9 cellular contexts compared by ENCODE assay signal in the genomic region with DNA sequence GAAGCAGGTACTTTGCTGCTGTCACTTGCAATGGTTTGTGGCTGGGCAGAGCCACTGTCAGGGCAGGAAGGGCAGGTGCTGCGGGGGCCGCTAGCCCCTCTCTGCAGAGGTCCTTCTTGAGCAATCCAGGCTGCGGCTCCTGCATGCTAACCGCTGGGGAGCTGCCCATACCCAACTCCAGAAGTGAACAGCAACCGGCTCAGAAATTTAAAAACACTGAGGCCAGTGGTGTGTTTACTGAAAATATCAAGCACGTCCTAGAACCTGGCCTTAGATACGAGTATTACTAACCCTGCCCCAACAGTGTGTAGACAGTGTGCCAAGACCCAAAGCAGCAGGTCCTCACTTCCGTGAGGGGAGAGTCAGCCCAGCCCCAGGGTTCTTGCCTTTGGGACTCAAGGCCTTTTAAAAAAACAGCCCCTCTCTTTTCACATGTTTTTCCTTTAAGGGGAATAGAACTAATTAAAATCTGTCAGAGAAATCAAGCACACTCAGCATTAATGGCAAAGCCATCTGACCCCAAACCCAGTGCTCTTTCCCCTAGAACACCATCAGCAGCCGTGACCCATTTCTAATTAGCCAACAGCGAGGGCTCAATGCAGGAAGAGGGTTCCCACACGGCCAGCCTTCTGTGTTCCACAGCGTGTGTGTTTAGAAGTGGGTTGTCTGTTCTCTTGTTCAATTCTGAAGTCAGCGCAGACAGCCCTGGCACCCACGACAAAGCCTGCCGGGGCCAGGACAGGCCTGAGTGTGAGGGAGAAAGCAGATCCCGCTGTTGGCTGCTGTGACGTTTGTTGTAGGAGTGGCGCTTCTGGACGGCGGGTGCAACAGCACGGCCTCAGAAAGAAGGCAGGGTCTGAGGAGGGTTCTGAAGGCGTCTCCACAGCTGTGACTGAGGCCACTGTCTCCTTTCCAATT.
A peak's percentile ranks its signal among the peaks of the same experiment; 100 is the strongest.
DNase-seq lines count a peak whose midpoint lies in the region; ATAC-seq and TF ChIP-seq lines count a peak whose summit lies in the region.
"Had no signal": no experiment of that assay in that cellular context is flagged by ENCODE, and none has a peak within 500 bp of the region (broad histone marks: within the 10 kb centered on the region; RNA-seq: fewer than 3 reads in every experiment).

No MANE protein-coding gene starts in this region.

- 50% methylated on average over 22 of the region's 22 CpGs for WGBS in prostate gland

- TF ChIP-seq CTCF in CD8-positive, alpha-beta T cell (IDR thresholded peaks at IDR 0.05): no peak
- TF ChIP-seq CTCF in prostate gland (IDR thresholded peaks at IDR 0.05): no peak

- intact Hi-C loops in CD8-positive, alpha-beta T cell (cut with DNase I, micrococcal nuclease): no loop called here
- intact Hi-C loops in prostate gland (cut with DNase I): no loop called here

- no peaks in the 10 kb centered on the region for H3K4me1 ChIP-seq in CD8-positive, alpha-beta T cell (ENCODE audit: insufficient read depth, low read length)
- no peaks in the 10 kb centered on the region for H3K4me1 ChIP-seq in prostate gland (replicated peaks)

- H3K4me1 Mint-ChIP-seq in CD8-positive, alpha-beta T cell (ENCODE audit: low read depth): peaks cover 31% of the 10 kb centered on the region
- peaks cover 11% of the 10 kb centered on the region for H3K4me1 Mint-ChIP-seq in activated naive CD8-positive, alpha-beta T cell treated with anti-CD3 and anti-CD28 coated beads, Interleukin-2, amount 50 U/mL, for 24 hours

- no peaks in the 10 kb centered on the region for H3K9me3 ChIP-seq in CD8-positive, alpha-beta T cell (ENCODE audit: low read length)
- no peaks in the 10 kb centered on the region for H3K9me3 ChIP-seq in prostate gland

- ATAC-seq in CD8-positive, alpha-beta T cell: peak; percentile 31
- peak; percentile 35 for ATAC-seq in activated naive CD8-positive, alpha-beta T cell treated with anti-CD3 and anti-CD28 coated beads, Interleukin-2, amount 50 U/mL, for 24 hours
- ATAC-seq in GM18861 (IDR thresholded peaks at IDR 0.05; ENCODE audit: unreplicated experiment) (no peak), HG02642 (IDR thresholded peaks at IDR 0.05; ENCODE audit: poor library complexity, unreplicated experiment) (no peak)

- H3K27me3 ChIP-seq in CD8-positive, alpha-beta T cell (ENCODE audit: insufficient read depth, low read length): no peaks in the 10 kb centered on the region
- no peaks in the 10 kb centered on the region for H3K27me3 ChIP-seq in prostate gland (replicated peaks; ENCODE audit: insufficient read depth)

- DNase-seq in CD8-positive, alpha-beta T cell: peak in 1 of 7 experiments; percentile 13
- DNase-seq in activated naive CD8-positive, alpha-beta T cell treated with anti-CD3 and anti-CD28 coated beads, Interleukin-2, amount 50 U/mL, for 24 hours: peak; percentile 8
- DNase-seq in hepatic stellate cell (ENCODE audit: low spot score) (peak; percentile 45), prostate gland (ENCODE audit: low spot score) (no peak), RKO (ENCODE audit: low spot score) (no peak), glomerular visceral epithelial cell (ENCODE audit: extremely low spot score) (no peak)
- DNase-seq: Kasumi-1 had no signal

- H3K9me3 Mint-ChIP-seq in CD8-positive, alpha-beta T cell: no peaks in the 10 kb centered on the region
- no peaks in the 10 kb centered on the region for H3K9me3 Mint-ChIP-seq in activated naive CD8-positive, alpha-beta T cell treated with anti-CD3 and anti-CD28 coated beads, Interleukin-2, amount 50 U/mL, for 24 hours

- H3K27ac Mint-ChIP-seq in CD8-positive, alpha-beta T cell: peak overlapping the region; percentile 55
- no peak overlapping the region for H3K27ac Mint-ChIP-seq in activated naive CD8-positive, alpha-beta T cell treated with anti-CD3 and anti-CD28 coated beads, Interleukin-2, amount 50 U/mL, for 24 hours

- H3K36me3 ChIP-seq in CD8-positive, alpha-beta T cell (ENCODE audit: insufficient read depth, low read length): no peaks in the 10 kb centered on the region
- no peaks in the 10 kb centered on the region for H3K36me3 ChIP-seq in prostate gland

- TF ChIP-seq POLR2A in prostate gland (IDR thresholded peaks at IDR 0.05): no peak

- H3K4me3 Mint-ChIP-seq in CD8-positive, alpha-beta T cell: peak overlapping the region; percentile 37
- no peak overlapping the region for H3K4me3 Mint-ChIP-seq in activated naive CD8-positive, alpha-beta T cell treated with anti-CD3 and anti-CD28 coated beads, Interleukin-2, amount 50 U/mL, for 24 hours

- CTCF ChIA-PET in CD8-positive, alpha-beta T cell (lab: Charles Lee): no interaction called here

- H3K36me3 Mint-ChIP-seq in CD8-positive, alpha-beta T cell: no peaks in the 10 kb centered on the region
- H3K36me3 Mint-ChIP-seq in activated naive CD8-positive, alpha-beta T cell treated with anti-CD3 and anti-CD28 coated beads, Interleukin-2, amount 50 U/mL, for 24 hours (ENCODE audit: low read depth): no peaks in the 10 kb centered on the region

- no peak overlapping the region for H3K4me3 ChIP-seq in CD8-positive, alpha-beta T cell (ENCODE audit: low read depth, low read length)
- H3K4me3 ChIP-seq in prostate gland: no peak overlapping the region

- no peak overlapping the region for H3K27ac ChIP-seq in CD8-positive, alpha-beta T cell (ENCODE audit: low read depth, low read length)
- H3K27ac ChIP-seq in prostate gland: peak overlapping the region; percentile 35 to 37

- H3K27me3 Mint-ChIP-seq in CD8-positive, alpha-beta T cell (ENCODE audit: low read depth): no peaks in the 10 kb centered on the region
- H3K27me3 Mint-ChIP-seq in activated naive CD8-positive, alpha-beta T cell treated with anti-CD3 and anti-CD28 coated beads, Interleukin-2, amount 50 U/mL, for 24 hours: no peaks in the 10 kb centered on the region

- POLR2A ChIA-PET in CD8-positive, alpha-beta T cell (lab: Charles Lee): no interaction called here

Comparison
In these comparisons a context has a peak if more than half of its experiments do, and no peak if none do; other contexts are left out.
1. ATAC-seq: peak in CD8-positive, alpha-beta T cell (single experiment) and activated naive CD8-positive, alpha-beta T cell treated with anti-CD3 and anti-CD28 coated beads, Interleukin-2, amount 50 U/mL, for 24 hours (single experiment); none in GM18861 (single experiment) and HG02642 (single experiment).
2. DNase-seq: peak in activated naive CD8-positive, alpha-beta T cell treated with anti-CD3 and anti-CD28 coated beads, Interleukin-2, amount 50 U/mL, for 24 hours (single experiment) and hepatic stellate cell (single experiment); none in prostate gland (single experiment), RKO (single experiment) and glomerular visceral epithelial cell (single experiment).